In the genomic region with DNA sequence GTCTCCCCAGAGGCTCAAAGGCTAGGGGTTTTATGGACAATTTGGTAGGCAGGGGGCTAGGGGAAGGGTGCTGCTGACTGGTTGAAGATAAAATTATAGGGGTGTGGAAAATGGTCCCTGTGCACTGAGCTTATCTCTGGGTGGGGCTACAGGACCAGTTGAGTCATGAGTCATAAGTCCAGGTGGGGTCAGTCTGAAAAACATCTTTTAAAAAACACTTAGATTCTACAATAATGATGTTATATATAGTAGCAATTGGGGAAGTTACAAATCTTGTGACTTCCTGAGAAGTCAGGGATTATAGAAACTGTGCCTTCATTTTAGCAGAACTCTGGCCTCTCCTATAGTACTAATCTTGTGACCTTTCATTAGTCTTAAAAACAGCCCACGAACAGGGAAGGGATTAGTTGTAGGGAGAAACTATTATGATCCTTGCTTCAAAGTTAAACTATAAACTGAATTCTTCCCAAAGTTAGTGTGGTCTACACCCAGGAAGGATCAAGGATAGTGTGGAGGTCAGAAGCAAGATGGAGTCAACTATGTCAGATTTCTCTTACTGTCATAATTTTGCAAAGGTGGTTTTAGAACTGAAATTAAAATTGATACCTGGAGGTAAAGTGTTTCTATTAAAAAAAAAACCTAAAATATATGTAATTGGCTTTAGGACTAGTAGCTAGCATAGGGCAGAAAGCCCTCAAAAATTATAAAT, we compare ENCODE assay signal across 1 cellular context.
TF ChIP-seq lines count a peak whose summit lies in the region.

No MANE protein-coding gene starts in this region.

TF ChIP-seq in K562, 482 proteins besides CTCF, POLR2A, EP300 and RAD21 (continued from another document and continues in another):
- TF ChIP-seq, protein P1, sequence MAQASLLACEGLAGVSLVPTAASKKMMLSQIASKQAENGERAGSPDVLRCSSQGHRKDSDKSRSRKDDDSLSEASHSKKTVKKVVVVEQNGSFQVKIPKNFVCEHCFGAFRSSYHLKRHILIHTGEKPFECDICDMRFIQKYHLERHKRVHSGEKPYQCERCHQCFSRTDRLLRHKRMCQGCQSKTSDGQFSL (CRISPR knock-in tag; IDR thresholded peaks at IDR 0.05), result no peak
- TF ChIP-seq, protein P1 (tag; IDR thresholded peaks at IDR 0.05), result peak in 1 of 2 experiments; percentile 59; a peak in 1 of 4 replicates
- TF ChIP-seq ZNF444 (CRISPR knock-in tag; IDR thresholded peaks at IDR 0.05) (no peak), ZEB2 (IDR thresholded peaks at IDR 0.05) (no peak), DDX20 (tag; IDR thresholded peaks at IDR 0.05; ENCODE audit: low read depth) (peak; percentile 66), CC2D1A (IDR thresholded peaks at IDR 0.05) (no peak), SMARCC2 (IDR thresholded peaks at IDR 0.05; ENCODE audit: low read depth) (no peak), ZNF184 (CRISPR knock-in tag; IDR thresholded peaks at IDR 0.05) (no peak), SMAD3 (CRISPR knock-in tag; conservative IDR thresholded peaks at IDR 0.05) (0 out of 2 replicates have a peak, but pooled peaks have one; percentile 48), GABPB2 (CRISPR knock-in tag; conservative IDR thresholded peaks at IDR 0.05) (no peak), ZNF316 (IDR thresholded peaks at IDR 0.05) (no peak), TRIM24 (IDR thresholded peaks at IDR 0.05) (peak in 1 of 2 experiments; percentile 37; a peak in 1 of 4 replicates), ZNF324 (CRISPR knock-in tag; IDR thresholded peaks at IDR 0.05) (no peak), MAFK (IDR thresholded peaks at IDR 0.05; ENCODE audit: low read length) (no peak), MBD2 (IDR thresholded peaks at IDR 0.05; ENCODE audit: borderline replicate concordance, low read depth) (no peak), HNRNPLL (IDR thresholded peaks at IDR 0.05; ENCODE audit: low read depth, low read length, poor library complexity, severe bottlenecking) (no peak), FOXM1 (IDR thresholded peaks at IDR 0.05; ENCODE audit: low read depth) (0 out of 2 replicates have a peak, but pooled peaks have one; percentile 35), FOXM1 (CRISPR knock-in tag; IDR thresholded peaks at IDR 0.05; ENCODE audit: low read depth) (no peak), SRSF9 (IDR thresholded peaks at IDR 0.05; ENCODE audit: borderline replicate concordance, low read depth, low read length) (no peak), RBM17 (IDR thresholded peaks at IDR 0.05; ENCODE audit: borderline replicate concordance, low read depth, low read length) (no peak), NBN (IDR thresholded peaks at IDR 0.05; ENCODE audit: low read depth) (no peak), SIN3B (IDR thresholded peaks at IDR 0.05; ENCODE audit: low read depth) (no peak), NCOA4 (IDR thresholded peaks at IDR 0.05; ENCODE audit: partially characterized antibody) (no peak), POU5F1 (IDR thresholded peaks at IDR 0.05; ENCODE audit: borderline replicate concordance, low read depth, low read length, partially characterized antibody) (no peak)
- TF ChIP-seq, protein P2, sequence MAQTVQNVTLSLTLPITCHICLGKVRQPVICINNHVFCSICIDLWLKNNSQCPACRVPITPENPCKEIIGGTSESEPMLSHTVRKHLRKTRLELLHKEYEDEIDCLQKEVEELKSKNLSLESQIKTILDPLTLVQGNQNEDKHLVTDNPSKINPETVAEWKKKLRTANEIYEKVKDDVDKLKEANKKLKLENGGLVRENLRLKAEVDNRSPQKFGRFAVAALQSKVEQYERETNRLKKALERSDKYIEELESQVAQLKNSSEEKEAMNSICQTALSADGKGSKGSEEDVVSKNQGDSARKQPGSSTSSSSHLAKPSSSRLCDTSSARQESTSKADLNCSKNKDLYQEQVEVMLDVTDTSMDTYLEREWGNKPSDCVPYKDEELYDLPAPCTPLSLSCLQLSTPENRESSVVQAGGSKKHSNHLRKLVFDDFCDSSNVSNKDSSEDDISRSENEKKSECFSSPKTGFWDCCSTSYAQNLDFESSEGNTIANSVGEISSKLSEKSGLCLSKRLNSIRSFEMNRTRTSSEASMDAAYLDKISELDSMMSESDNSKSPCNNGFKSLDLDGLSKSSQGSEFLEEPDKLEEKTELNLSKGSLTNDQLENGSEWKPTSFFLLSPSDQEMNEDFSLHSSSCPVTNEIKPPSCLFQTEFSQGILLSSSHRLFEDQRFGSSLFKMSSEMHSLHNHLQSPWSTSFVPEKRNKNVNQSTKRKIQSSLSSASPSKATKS (CRISPR knock-in tag; IDR thresholded peaks at IDR 0.05), result no peak
- TF ChIP-seq, protein P3, sequence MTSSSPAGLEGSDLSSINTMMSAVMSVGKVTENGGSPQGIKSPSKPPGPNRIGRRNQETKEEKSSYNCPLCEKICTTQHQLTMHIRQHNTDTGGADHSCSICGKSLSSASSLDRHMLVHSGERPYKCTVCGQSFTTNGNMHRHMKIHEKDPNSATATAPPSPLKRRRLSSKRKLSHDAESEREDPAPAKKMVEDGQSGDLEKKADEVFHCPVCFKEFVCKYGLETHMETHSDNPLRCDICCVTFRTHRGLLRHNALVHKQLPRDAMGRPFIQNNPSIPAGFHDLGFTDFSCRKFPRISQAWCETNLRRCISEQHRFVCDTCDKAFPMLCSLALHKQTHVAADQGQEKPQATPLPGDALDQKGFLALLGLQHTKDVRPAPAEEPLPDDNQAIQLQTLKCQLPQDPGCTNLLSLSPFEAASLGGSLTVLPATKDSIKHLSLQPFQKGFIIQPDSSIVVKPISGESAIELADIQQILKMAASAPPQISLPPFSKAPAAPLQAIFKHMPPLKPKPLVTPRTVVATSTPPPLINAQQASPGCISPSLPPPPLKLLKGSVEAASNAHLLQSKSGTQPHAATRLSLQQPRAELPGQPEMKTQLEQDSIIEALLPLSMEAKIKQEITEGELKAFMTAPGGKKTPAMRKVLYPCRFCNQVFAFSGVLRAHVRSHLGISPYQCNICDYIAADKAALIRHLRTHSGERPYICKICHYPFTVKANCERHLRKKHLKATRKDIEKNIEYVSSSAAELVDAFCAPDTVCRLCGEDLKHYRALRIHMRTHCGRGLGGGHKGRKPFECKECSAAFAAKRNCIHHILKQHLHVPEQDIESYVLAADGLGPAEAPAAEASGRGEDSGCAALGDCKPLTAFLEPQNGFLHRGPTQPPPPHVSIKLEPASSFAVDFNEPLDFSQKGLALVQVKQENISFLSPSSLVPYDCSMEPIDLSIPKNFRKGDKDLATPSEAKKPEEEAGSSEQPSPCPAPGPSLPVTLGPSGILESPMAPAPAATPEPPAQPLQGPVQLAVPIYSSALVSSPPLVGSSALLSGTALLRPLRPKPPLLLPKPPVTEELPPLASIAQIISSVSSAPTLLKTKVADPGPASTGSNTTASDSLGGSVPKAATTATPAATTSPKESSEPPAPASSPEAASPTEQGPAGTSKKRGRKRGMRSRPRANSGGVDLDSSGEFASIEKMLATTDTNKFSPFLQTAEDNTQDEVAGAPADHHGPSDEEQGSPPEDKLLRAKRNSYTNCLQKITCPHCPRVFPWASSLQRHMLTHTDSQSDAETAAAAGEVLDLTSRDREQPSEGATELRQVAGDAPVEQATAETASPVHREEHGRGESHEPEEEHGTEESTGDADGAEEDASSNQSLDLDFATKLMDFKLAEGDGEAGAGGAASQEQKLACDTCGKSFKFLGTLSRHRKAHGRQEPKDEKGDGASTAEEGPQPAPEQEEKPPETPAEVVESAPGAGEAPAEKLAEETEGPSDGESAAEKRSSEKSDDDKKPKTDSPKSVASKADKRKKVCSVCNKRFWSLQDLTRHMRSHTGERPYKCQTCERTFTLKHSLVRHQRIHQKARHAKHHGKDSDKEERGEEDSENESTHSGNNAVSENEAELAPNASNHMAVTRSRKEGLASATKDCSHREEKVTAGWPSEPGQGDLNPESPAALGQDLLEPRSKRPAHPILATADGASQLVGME (CRISPR knock-in tag; IDR thresholded peaks at IDR 0.05), result no peak
- TF ChIP-seq, protein P4, sequence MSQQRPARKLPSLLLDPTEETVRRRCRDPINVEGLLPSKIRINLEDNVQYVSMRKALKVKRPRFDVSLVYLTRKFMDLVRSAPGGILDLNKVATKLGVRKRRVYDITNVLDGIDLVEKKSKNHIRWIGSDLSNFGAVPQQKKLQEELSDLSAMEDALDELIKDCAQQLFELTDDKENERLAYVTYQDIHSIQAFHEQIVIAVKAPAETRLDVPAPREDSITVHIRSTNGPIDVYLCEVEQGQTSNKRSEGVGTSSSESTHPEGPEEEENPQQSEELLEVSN (IDR thresholded peaks at IDR 0.05; ENCODE audit: borderline replicate concordance in 1 of 2, extremely low read depth in 1 of 2, insufficient read depth in 1 of 2, insufficient read length in 1 of 2, low read depth in 1 of 2, low read length in 1 of 2, poor library complexity in 1 of 2, severe bottlenecking in 1 of 2), result no peak
- TF ChIP-seq, protein P5, sequence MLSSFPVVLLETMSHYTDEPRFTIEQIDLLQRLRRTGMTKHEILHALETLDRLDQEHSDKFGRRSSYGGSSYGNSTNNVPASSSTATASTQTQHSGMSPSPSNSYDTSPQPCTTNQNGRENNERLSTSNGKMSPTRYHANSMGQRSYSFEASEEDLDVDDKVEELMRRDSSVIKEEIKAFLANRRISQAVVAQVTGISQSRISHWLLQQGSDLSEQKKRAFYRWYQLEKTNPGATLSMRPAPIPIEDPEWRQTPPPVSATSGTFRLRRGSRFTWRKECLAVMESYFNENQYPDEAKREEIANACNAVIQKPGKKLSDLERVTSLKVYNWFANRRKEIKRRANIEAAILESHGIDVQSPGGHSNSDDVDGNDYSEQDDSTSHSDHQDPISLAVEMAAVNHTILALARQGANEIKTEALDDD (IDR thresholded peaks at IDR 0.05), result no peak
- TF ChIP-seq, protein P6, sequence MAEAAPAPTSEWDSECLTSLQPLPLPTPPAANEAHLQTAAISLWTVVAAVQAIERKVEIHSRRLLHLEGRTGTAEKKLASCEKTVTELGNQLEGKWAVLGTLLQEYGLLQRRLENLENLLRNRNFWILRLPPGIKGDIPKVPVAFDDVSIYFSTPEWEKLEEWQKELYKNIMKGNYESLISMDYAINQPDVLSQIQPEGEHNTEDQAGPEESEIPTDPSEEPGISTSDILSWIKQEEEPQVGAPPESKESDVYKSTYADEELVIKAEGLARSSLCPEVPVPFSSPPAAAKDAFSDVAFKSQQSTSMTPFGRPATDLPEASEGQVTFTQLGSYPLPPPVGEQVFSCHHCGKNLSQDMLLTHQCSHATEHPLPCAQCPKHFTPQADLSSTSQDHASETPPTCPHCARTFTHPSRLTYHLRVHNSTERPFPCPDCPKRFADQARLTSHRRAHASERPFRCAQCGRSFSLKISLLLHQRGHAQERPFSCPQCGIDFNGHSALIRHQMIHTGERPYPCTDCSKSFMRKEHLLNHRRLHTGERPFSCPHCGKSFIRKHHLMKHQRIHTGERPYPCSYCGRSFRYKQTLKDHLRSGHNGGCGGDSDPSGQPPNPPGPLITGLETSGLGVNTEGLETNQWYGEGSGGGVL (CRISPR knock-in tag; IDR thresholded peaks at IDR 0.05), result peak; percentile 59; the same call in 1 of the 2 replicates
- TF ChIP-seq, protein P7, sequence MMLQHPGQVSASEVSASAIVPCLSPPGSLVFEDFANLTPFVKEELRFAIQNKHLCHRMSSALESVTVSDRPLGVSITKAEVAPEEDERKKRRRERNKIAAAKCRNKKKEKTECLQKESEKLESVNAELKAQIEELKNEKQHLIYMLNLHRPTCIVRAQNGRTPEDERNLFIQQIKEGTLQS (IDR thresholded peaks at IDR 0.05), result peak; percentile 53
- TF ChIP-seq, protein P7 (CRISPR knock-in tag; conservative IDR thresholded peaks at IDR 0.05), result no peak
- TF ChIP-seq, protein P8, sequence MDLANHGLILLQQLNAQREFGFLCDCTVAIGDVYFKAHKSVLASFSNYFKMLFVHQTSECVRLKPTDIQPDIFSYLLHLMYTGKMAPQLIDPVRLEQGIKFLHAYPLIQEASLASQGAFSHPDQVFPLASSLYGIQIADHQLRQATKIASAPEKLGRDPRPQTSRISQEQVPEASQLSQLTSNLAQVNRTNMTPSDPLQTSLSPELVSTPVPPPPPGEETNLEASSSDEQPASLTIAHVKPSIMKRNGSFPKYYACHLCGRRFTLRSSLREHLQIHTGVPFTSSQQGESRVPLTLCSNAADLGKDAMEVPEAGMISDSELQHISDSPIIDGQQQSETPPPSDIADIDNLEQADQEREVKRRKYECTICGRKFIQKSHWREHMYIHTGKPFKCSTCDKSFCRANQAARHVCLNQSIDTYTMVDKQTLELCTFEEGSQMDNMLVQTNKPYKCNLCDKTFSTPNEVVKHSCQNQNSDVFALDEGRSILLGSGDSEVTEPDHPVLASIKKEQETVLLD (IDR thresholded peaks at IDR 0.05), result no peak
- TF ChIP-seq, protein P9, sequence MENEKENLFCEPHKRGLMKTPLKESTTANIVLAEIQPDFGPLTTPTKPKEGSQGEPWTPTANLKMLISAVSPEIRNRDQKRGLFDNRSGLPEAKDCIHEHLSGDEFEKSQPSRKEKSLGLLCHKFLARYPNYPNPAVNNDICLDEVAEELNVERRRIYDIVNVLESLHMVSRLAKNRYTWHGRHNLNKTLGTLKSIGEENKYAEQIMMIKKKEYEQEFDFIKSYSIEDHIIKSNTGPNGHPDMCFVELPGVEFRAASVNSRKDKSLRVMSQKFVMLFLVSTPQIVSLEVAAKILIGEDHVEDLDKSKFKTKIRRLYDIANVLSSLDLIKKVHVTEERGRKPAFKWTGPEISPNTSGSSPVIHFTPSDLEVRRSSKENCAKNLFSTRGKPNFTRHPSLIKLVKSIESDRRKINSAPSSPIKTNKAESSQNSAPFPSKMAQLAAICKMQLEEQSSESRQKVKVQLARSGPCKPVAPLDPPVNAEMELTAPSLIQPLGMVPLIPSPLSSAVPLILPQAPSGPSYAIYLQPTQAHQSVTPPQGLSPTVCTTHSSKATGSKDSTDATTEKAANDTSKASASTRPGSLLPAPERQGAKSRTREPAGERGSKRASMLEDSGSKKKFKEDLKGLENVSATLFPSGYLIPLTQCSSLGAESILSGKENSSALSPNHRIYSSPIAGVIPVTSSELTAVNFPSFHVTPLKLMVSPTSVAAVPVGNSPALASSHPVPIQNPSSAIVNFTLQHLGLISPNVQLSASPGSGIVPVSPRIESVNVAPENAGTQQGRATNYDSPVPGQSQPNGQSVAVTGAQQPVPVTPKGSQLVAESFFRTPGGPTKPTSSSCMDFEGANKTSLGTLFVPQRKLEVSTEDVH (IDR thresholded peaks at IDR 0.05; ENCODE audit: low read depth, partially characterized antibody), result no peak
- TF ChIP-seq, protein P10, sequence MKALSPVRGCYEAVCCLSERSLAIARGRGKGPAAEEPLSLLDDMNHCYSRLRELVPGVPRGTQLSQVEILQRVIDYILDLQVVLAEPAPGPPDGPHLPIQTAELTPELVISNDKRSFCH (CRISPR knock-in tag; IDR thresholded peaks at IDR 0.05), result no peak
- TF ChIP-seq, protein P10 (tag; IDR thresholded peaks at IDR 0.05), result peak; percentile 79
- TF ChIP-seq, protein P11, sequence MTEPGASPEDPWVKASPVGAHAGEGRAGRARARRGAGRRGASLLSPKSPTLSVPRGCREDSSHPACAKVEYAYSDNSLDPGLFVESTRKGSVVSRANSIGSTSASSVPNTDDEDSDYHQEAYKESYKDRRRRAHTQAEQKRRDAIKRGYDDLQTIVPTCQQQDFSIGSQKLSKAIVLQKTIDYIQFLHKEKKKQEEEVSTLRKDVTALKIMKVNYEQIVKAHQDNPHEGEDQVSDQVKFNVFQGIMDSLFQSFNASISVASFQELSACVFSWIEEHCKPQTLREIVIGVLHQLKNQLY (CRISPR knock-in tag; conservative IDR thresholded peaks at IDR 0.05), result no peak
